ENCODE assay signal across 20 cellular contexts in genomic region chr1:74392186-74392585, GRCh38.
DNase-seq lines count a peak whose midpoint lies in the region; ATAC-seq and TF ChIP-seq lines count a peak whose summit lies in the region.
"Had no signal": no experiment of that assay in that cellular context is flagged by ENCODE, and none has a peak within 500 bp of the region (broad histone marks: within the 10 kb centered on the region; RNA-seq: fewer than 3 reads in every experiment).

No MANE protein-coding gene starts in this region.

- no peaks in the 10 kb centered on the region for H3K36me3 Mint-ChIP-seq in activated naive CD8-positive, alpha-beta T cell treated with anti-CD3 and anti-CD28 coated beads, Interleukin-2, amount 50 U/mL, for 24 hours (ENCODE audit: low read depth)
- H3K36me3 Mint-ChIP-seq: CD4-positive, CD25-positive, alpha-beta regulatory T cell; CD8-positive, alpha-beta memory T cell had no signal

- H3K4me1 Mint-ChIP-seq in activated naive CD8-positive, alpha-beta T cell treated with anti-CD3 and anti-CD28 coated beads, Interleukin-2, amount 50 U/mL, for 24 hours, result no peaks in the 10 kb centered on the region
- H3K4me1 Mint-ChIP-seq: CD8-positive, alpha-beta memory T cell had no signal

- H3K4me3 ChIP-seq in cardiac muscle cell, result no peak overlapping the region
- H3K4me3 ChIP-seq in heart left ventricle, result no peak overlapping the region
- H3K4me3 ChIP-seq in right cardiac atrium (ENCODE audit: low read length), result no peak overlapping the region
- H3K4me3 ChIP-seq in trophoblast cell (ENCODE audit: low read depth, low read length), result no peak overlapping the region
- H3K4me3 ChIP-seq in coronary artery, result no peak overlapping the region
- H3K4me3 ChIP-seq: GM12878 had no signal

- no peaks in the 10 kb centered on the region for H3K27me3 Mint-ChIP-seq in activated naive CD8-positive, alpha-beta T cell treated with anti-CD3 and anti-CD28 coated beads, Interleukin-2, amount 50 U/mL, for 24 hours
- H3K27me3 Mint-ChIP-seq: CD4-positive, CD25-positive, alpha-beta regulatory T cell had no signal

- H3K4me2 ChIP-seq in trophoblast cell (ENCODE audit: low read length), result no peak overlapping the region

- 58 to 70% (median 60%) methylated on average over 3 of the region's 3 CpGs for WGBS in heart left ventricle, 4 donors
- WGBS in right cardiac atrium, result 70% methylated on average over 3 of the region's 3 CpGs
- no CpG with 5 or more reads among the region's 3 CpGs for WGBS in trophoblast cell (ENCODE audit: extremely low coverage, insufficient coverage, insufficient read length)

- H3K27me3 ChIP-seq in cardiac muscle cell (no peaks in the 10 kb centered on the region), heart left ventricle (no peaks in the 10 kb centered on the region), right cardiac atrium (ENCODE audit: control insufficient read depth, insufficient read depth) (no peaks in the 10 kb centered on the region), trophoblast cell (ENCODE audit: insufficient read depth, low read length) (no peaks in the 10 kb centered on the region)
- H3K27me3 ChIP-seq: BE2C had no signal

- no peak overlapping the region for H3K4ac ChIP-seq in trophoblast cell (ENCODE audit: low read depth, low read length)

- H2AFZ ChIP-seq in trophoblast cell (ENCODE audit: insufficient read depth, low read length, poor library complexity), result no peak overlapping the region

- H4K12ac ChIP-seq in trophoblast cell (ENCODE audit: low read depth, low read length), result no peak overlapping the region

- H3K23ac ChIP-seq in trophoblast cell (ENCODE audit: low read length), result no peak overlapping the region

- H3K9ac ChIP-seq in trophoblast cell (ENCODE audit: low read length), result no peak overlapping the region

- no peaks in the 10 kb centered on the region for H3K9me3 Mint-ChIP-seq in activated naive CD8-positive, alpha-beta T cell treated with anti-CD3 and anti-CD28 coated beads, Interleukin-2, amount 50 U/mL, for 24 hours

- intact Hi-C loops in left cardiac atrium (cut with DNase I), result no loop called here
- intact Hi-C loops in heart left ventricle (cut with DNase I), result loop anchor here in 1 of 10 donors (2.0 to 5.0 kb wide), 3 partner anchors 29 to 50 kb away; no protein-coding TSS in a partner anchor
- intact Hi-C loops in right cardiac atrium (cut with DNase I), result no loop called here

- H3K9me3 ChIP-seq in cardiac muscle cell (ENCODE audit: low read depth) (no peaks in the 10 kb centered on the region), heart left ventricle (no peaks in the 10 kb centered on the region), right cardiac atrium (ENCODE audit: control insufficient read depth, low read length) (no peaks in the 10 kb centered on the region), trophoblast cell (ENCODE audit: insufficient read depth, low read depth, low read length) (no peaks in the 10 kb centered on the region)
- H3K9me3 ChIP-seq: BE2C had no signal

- peak overlapping the region; percentile 31 for H2BK5ac ChIP-seq in trophoblast cell (ENCODE audit: low read depth, low read length, poor library complexity)

- no peak overlapping the region for H3K4me3 Mint-ChIP-seq in activated naive CD8-positive, alpha-beta T cell treated with anti-CD3 and anti-CD28 coated beads, Interleukin-2, amount 50 U/mL, for 24 hours
- H3K4me3 Mint-ChIP-seq: CD4-positive, CD25-positive, alpha-beta regulatory T cell; CD8-positive, alpha-beta memory T cell had no signal

- H3K4me1 ChIP-seq in cardiac muscle cell (ENCODE audit: low read depth), result peaks cover 43% of the 10 kb centered on the region
- H3K4me1 ChIP-seq in heart left ventricle, result peaks cover 0 to 59% (median 26%) of the 10 kb centered on the region in 12 donors
- peaks cover 6% of the 10 kb centered on the region for H3K4me1 ChIP-seq in right cardiac atrium (ENCODE audit: control insufficient read depth, insufficient read depth, low read length)
- H3K4me1 ChIP-seq in trophoblast cell (ENCODE audit: control insufficient read depth in 1 of 2, insufficient read depth in 2 of 2, low read length in 2 of 2), result peaks cover 11 to 17% of the 10 kb centered on the region in 2 experiments
- H3K4me1 ChIP-seq: BE2C had no signal

- DNase-seq in cardiac muscle cell (ENCODE audit: low read depth in 1 of 2, low spot score in 1 of 2) (no peak), left cardiac atrium (no peak), heart left ventricle (peak in 1 of 5 donors; percentile 30), right cardiac atrium (no peak), trophoblast cell (no peak), NCI-H748 (lab: John Stamatoyannopoulos, UW; ENCODE audit: unreplicated experiment) (no peak), coronary artery (ENCODE audit: low spot score) (no peak)
- no peak for DNase-seq in activated naive CD8-positive, alpha-beta T cell treated with anti-CD3 and anti-CD28 coated beads, Interleukin-2, amount 50 U/mL, for 24 hours
- DNase-seq: C1 segment of cervical spinal cord; CD4-positive, CD25-positive, alpha-beta regulatory T cell; CD8-positive, alpha-beta memory T cell; COR-L47; DMS 273 treated with DMSO at 0.1 percent for 48 hours; DMS53; DND-41; EL; HCEC 1CT; IMR-90 had no signal

- TF ChIP-seq CTCF in cardiac muscle cell (IDR thresholded peaks at IDR 0.05; ENCODE audit: low read depth, low read length) (no peak), heart left ventricle (IDR thresholded peaks at IDR 0.05) (no peak), coronary artery (IDR thresholded peaks at IDR 0.05) (no peak)

- H3K27ac Mint-ChIP-seq in activated naive CD8-positive, alpha-beta T cell treated with anti-CD3 and anti-CD28 coated beads, Interleukin-2, amount 50 U/mL, for 24 hours, result no peak overlapping the region
- H3K27ac Mint-ChIP-seq: CD4-positive, CD25-positive, alpha-beta regulatory T cell had no signal

- H2AK5ac ChIP-seq in trophoblast cell (ENCODE audit: low read length), result no peak overlapping the region

- H2BK12ac ChIP-seq in trophoblast cell (ENCODE audit: low read length), result no peak overlapping the region

- H3K79me1 ChIP-seq in trophoblast cell (ENCODE audit: low read length), result peaks cover 11% of the 10 kb centered on the region

- H2BK120ac ChIP-seq in trophoblast cell (ENCODE audit: insufficient read depth, low read length, poor library complexity), result peak overlapping the region; percentile 43

- no peak for ATAC-seq in left cardiac atrium
- ATAC-seq in heart left ventricle, result peak in 3 of 4 donors; percentile 4 to 45 (median 42)
- ATAC-seq in right cardiac atrium, result peak in 1 of 2 donors; percentile 29
- ATAC-seq in activated naive CD8-positive, alpha-beta T cell treated with anti-CD3 and anti-CD28 coated beads, Interleukin-2, amount 50 U/mL, for 24 hours, result no peak
- ATAC-seq: GM12878 had no signal

- peak overlapping the region; percentile 62 for H4K91ac ChIP-seq in trophoblast cell (ENCODE audit: low read depth, low read length)

- no peak overlapping the region for H4K8ac ChIP-seq in trophoblast cell (ENCODE audit: low read depth, low read length)

- no peak for TF ChIP-seq POLR2A in heart left ventricle (IDR thresholded peaks at IDR 0.05)

- no peaks in the 10 kb centered on the region for H3K79me2 ChIP-seq in trophoblast cell (ENCODE audit: control insufficient read depth, insufficient read depth, low read length, poor library complexity)

- no peak overlapping the region for H3K14ac ChIP-seq in trophoblast cell (ENCODE audit: low read length)

- H3K27ac ChIP-seq in cardiac muscle cell (peak overlapping the region; percentile 37), heart left ventricle (peak overlapping the region; percentile 1 to 70 (median 57)), right cardiac atrium (ENCODE audit: low read length) (peak overlapping the region; percentile 45), trophoblast cell (ENCODE audit: low read depth, low read length) (no peak overlapping the region), coronary artery (no peak overlapping the region)

- no peaks in the 10 kb centered on the region for H3K36me3 ChIP-seq in cardiac muscle cell
- no peaks in the 10 kb centered on the region for H3K36me3 ChIP-seq in heart left ventricle
- H3K36me3 ChIP-seq in trophoblast cell (ENCODE audit: control insufficient read depth in 1 of 2, insufficient read depth in 2 of 2, low read length in 2 of 2), result no peaks in the 10 kb centered on the region
- H3K36me3 ChIP-seq: BE2C had no signal

- no peak overlapping the region for H3K18ac ChIP-seq in trophoblast cell (ENCODE audit: low read length)

Comparison
In these comparisons a context has a peak if more than half of its experiments do, and no peak if none do; other contexts are left out.
1. ATAC-seq: peak in heart left ventricle (3 of 4); none in left cardiac atrium (0 of 2) and activated naive CD8-positive, alpha-beta T cell treated with anti-CD3 and anti-CD28 coated beads, Interleukin-2, amount 50 U/mL, for 24 hours (single experiment).
2. H3K27ac ChIP-seq: peak in cardiac muscle cell (single experiment), heart left ventricle (12 of 12) and right cardiac atrium (single experiment); none in trophoblast cell (single experiment) and coronary artery (0 of 2).